12 cellular contexts compared by ENCODE assay signal in the genomic region with DNA sequence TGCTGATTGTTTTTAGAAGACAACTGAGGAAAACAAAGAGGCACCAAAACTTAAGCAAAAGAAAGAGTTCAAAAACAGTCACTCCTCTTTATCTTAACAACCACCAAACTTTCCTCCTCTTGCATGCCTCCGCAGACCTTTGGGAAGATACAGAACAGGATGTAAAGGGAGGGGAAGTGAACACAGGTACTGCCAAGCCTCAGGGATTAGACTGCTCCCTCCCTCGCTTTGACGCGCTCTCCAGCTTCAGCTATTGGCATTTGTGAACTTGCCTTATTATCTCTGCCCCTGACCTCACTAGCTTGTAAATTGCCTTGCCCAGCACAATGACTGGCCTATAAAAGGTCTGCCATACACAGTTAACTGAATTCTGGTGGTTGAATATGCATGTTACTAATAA. TPM values are rescaled to one million over a fixed set of nuclear protein-coding genes. Genes with fewer than 3 reads are reported as not detected.
DNase-seq lines count a peak whose midpoint lies in the region; ATAC-seq and TF ChIP-seq lines count a peak whose summit lies in the region.
"Had no signal": no experiment of that assay in that cellular context is flagged by ENCODE, and none has a peak within 500 bp of the region (broad histone marks: within the 10 kb centered on the region; RNA-seq: fewer than 3 reads in every experiment).

No MANE protein-coding gene starts in this region.

- CTCF ChIA-PET in GM10248 (lab: Yijun Ruan, JAX) = interaction anchor here (0.6 to 5.2 kb wide), 14 partner anchors 8 to 301 kb away, joined by 3 to 23 read pairs (median 4); no protein-coding TSS in a partner anchor

- H3K36me3 ChIP-seq in esophagus (ENCODE audit: control insufficient read depth in 2 of 2, insufficient read depth in 2 of 2, low read length in 1 of 2) = no peaks in the 10 kb centered on the region
- H3K36me3 ChIP-seq in muscle layer of colon (ENCODE audit: insufficient read depth, low read length) = no peaks in the 10 kb centered on the region
- H3K36me3 ChIP-seq in upper lobe of right lung = no peaks in the 10 kb centered on the region
- H3K36me3 ChIP-seq in neural progenitor cell = no peaks in the 10 kb centered on the region
- H3K36me3 ChIP-seq: Peyer's patch had no signal

- peaks cover 7% of the 10 kb centered on the region for H3K27me3 Mint-ChIP-seq in neural progenitor cell (ENCODE audit: insufficient read depth, low read depth)
- H3K27me3 Mint-ChIP-seq: activated CD8-positive, alpha-beta T cell treated with anti-CD3 and anti-CD28 coated beads for 36 hours had no signal

- H3K9ac ChIP-seq in muscle layer of colon (ENCODE audit: low read length) (no peak overlapping the region), neural progenitor cell (no peak overlapping the region)

- POLR2A ChIA-PET in GM10248 (lab: Yijun Ruan, JAX) = no interaction called here

- no peak overlapping the region for H3K4me3 Mint-ChIP-seq in neural progenitor cell
- H3K4me3 Mint-ChIP-seq: activated CD8-positive, alpha-beta T cell treated with anti-CD3 and anti-CD28 coated beads for 36 hours had no signal

- H3K27me3 ChIP-seq in esophagus (ENCODE audit: control insufficient read depth in 1 of 2, insufficient read depth in 2 of 2, low read length in 2 of 2) (no peaks in the 10 kb centered on the region), muscle layer of colon (ENCODE audit: control insufficient read depth in 1 of 2, insufficient read depth in 2 of 2, low read length in 2 of 2) (no peaks in the 10 kb centered on the region), upper lobe of right lung (no peaks in the 10 kb centered on the region), neural progenitor cell (no peaks in the 10 kb centered on the region)
- H3K27me3 ChIP-seq: Peyer's patch had no signal

- TF ChIP-seq CTCF in upper lobe of right lung (IDR thresholded peaks at IDR 0.05) = no peak
- TF ChIP-seq CTCF in GM10248 (IDR thresholded peaks at IDR 0.05; ENCODE audit: control extremely low read depth, extremely low read depth, low read depth, missing control alignments) = no peak
- no peak for TF ChIP-seq CTCF in neural progenitor cell (IDR thresholded peaks at IDR 0.05)

- H4K20me1 ChIP-seq in neural progenitor cell (ENCODE audit: low read depth) = no peaks in the 10 kb centered on the region

- H3F3A ChIP-seq in neural progenitor cell (ENCODE audit: low read depth) = peaks cover 38% of the 10 kb centered on the region

- H3K79me2 ChIP-seq in neural progenitor cell (ENCODE audit: low read depth) = peaks cover 1% of the 10 kb centered on the region

- H3K4me2 ChIP-seq in neural progenitor cell = no peak overlapping the region

- no peak overlapping the region for H3K27ac Mint-ChIP-seq in neural progenitor cell
- H3K27ac Mint-ChIP-seq: activated CD8-positive, alpha-beta T cell treated with anti-CD3 and anti-CD28 coated beads for 36 hours had no signal

- H3K9me3 ChIP-seq in esophagus (ENCODE audit: control insufficient read depth in 2 of 2, insufficient read depth in 1 of 2, low read depth in 1 of 2, low read length in 1 of 2) (no peaks in the 10 kb centered on the region), muscle layer of colon (ENCODE audit: low read length) (no peaks in the 10 kb centered on the region), upper lobe of right lung (no peaks in the 10 kb centered on the region), neural progenitor cell (ENCODE audit: low read depth) (no peaks in the 10 kb centered on the region)
- H3K9me3 ChIP-seq: Peyer's patch had no signal

- no peak for ATAC-seq in upper lobe of right lung

- DNase-seq in NCI-H2196 (lab: John Stamatoyannopoulos, UW; ENCODE audit: unreplicated experiment) = peak; percentile 27
- no peak for DNase-seq in NCI-H2196 treated with DMSO at 0.1 percent for 48 hours (lab: John Stamatoyannopoulos, UW; ENCODE audit: unreplicated experiment)
- no peak for DNase-seq in upper lobe of right lung
- DNase-seq in inferior parietal cortex (ENCODE audit: extremely low spot score) = no peak
- DNase-seq in GM10248 (ENCODE audit: extremely low spot score) = no peak
- no peak for DNase-seq in neural progenitor cell (ENCODE audit: low spot score)
- DNase-seq: cerebellar nuclear complex, T-helper 9 cell had no signal

- no peak overlapping the region for H3K4me3 ChIP-seq in esophagus (ENCODE audit: low read depth in 1 of 2, low read length in 2 of 2)
- no peak overlapping the region for H3K4me3 ChIP-seq in muscle layer of colon (ENCODE audit: low read depth in 1 of 2, low read length in 2 of 2)
- no peak overlapping the region for H3K4me3 ChIP-seq in upper lobe of right lung
- H3K4me3 ChIP-seq in neural progenitor cell = no peak overlapping the region
- H3K4me3 ChIP-seq: Peyer's patch had no signal

- H3K27ac ChIP-seq in esophagus (ENCODE audit: low read depth in 2 of 2, low read length in 1 of 2) = peak overlapping the region; percentile 6 to 54
- H3K27ac ChIP-seq in muscle layer of colon (ENCODE audit: low read depth, low read length) = peak overlapping the region; percentile 40
- H3K27ac ChIP-seq in upper lobe of right lung = peak overlapping the region; percentile 33
- no peak overlapping the region for H3K27ac ChIP-seq in neural progenitor cell

- H3K4me1 Mint-ChIP-seq in neural progenitor cell = peaks cover 46% of the 10 kb centered on the region

- no peak overlapping the region for H2AFZ ChIP-seq in neural progenitor cell (replicated peaks)

- peaks cover 2% of the 10 kb centered on the region for H3K36me3 Mint-ChIP-seq in neural progenitor cell

- no peaks in the 10 kb centered on the region for H3K9me3 Mint-ChIP-seq in neural progenitor cell

- intact Hi-C loops in upper lobe of right lung (cut with DNase I) = loop anchor here (10.0 kb wide), 1 partner anchor 218 kb away; no protein-coding TSS in a partner anchor

- H3K4me1 ChIP-seq in esophagus (ENCODE audit: control insufficient read depth in 2 of 2, insufficient read depth in 2 of 2, low read length in 1 of 2) (peaks cover 3% of the 10 kb centered on the region in 2 donors), muscle layer of colon (ENCODE audit: insufficient read depth, low read length) (peaks cover 68% of the 10 kb centered on the region), upper lobe of right lung (peaks cover 39% of the 10 kb centered on the region), neural progenitor cell (peaks cover 10% of the 10 kb centered on the region)

- WGBS in esophagus, 2 donors = 38 to 49% methylated on average over 4 of the region's 4 CpGs

RNA-seq across cellular contexts. Expression of a gene that starts 4.8 kb away (rescaled TPM):
- 100 to 1,000 TPM; 129 to 158 TPM for polyA plus RNA-seq in esophagus
- 157 TPM for total RNA-seq in upper lobe of right lung
- 751 and 1,104 TPM in 2 replicates for total RNA-seq in neural progenitor cell (ENCODE audit: low replicate concordance)

RNA-seq across cellular contexts. Expression of a gene that starts 37.1 kb away (rescaled TPM):
- 10 to 100 TPM; 62.5 to 90.7 TPM for polyA plus RNA-seq in esophagus
- total RNA-seq in upper lobe of right lung (245 TPM), neural progenitor cell (ENCODE audit: low replicate concordance) (4.3 and 5.7 TPM in 2 replicates)

Comparison
In these comparisons a context has a peak if more than half of its experiments do, and no peak if none do; other contexts are left out.
1. RNA of a gene that starts 37.1 kb away (total RNA-seq): 245 TPM in upper lobe of right lung (single experiment); 4.3 to 5.7 TPM in neural progenitor cell; every median in the first group is over 10 times any median in the second.